In the genomic region with DNA sequence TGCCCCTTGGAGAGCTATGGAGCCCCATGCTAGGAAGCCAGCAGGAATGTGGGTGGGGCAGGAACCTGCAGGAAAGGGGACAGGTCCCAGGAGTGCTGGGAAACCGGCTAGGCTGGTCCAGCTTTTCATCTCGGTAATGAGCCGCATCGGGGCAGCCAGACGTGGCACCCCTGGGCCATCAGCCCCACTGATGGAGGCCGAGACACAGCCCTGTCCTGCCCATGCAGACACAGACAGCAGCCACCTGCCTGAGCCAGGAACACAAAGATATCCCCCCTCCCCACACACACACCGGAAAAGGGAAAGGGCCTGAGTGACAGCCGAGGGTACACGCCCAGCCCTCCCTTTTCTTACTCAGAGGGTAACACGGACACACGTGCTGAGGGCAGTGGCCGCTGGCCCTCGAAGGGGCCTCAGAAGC, we compare ENCODE assay signal across 2 cellular contexts.
TF ChIP-seq lines count a peak whose summit lies in the region.

No MANE protein-coding gene starts in this region.

TF ChIP-seq in K562, 482 proteins besides CTCF, POLR2A, EP300 and RAD21:
- TF ChIP-seq, protein P1, sequence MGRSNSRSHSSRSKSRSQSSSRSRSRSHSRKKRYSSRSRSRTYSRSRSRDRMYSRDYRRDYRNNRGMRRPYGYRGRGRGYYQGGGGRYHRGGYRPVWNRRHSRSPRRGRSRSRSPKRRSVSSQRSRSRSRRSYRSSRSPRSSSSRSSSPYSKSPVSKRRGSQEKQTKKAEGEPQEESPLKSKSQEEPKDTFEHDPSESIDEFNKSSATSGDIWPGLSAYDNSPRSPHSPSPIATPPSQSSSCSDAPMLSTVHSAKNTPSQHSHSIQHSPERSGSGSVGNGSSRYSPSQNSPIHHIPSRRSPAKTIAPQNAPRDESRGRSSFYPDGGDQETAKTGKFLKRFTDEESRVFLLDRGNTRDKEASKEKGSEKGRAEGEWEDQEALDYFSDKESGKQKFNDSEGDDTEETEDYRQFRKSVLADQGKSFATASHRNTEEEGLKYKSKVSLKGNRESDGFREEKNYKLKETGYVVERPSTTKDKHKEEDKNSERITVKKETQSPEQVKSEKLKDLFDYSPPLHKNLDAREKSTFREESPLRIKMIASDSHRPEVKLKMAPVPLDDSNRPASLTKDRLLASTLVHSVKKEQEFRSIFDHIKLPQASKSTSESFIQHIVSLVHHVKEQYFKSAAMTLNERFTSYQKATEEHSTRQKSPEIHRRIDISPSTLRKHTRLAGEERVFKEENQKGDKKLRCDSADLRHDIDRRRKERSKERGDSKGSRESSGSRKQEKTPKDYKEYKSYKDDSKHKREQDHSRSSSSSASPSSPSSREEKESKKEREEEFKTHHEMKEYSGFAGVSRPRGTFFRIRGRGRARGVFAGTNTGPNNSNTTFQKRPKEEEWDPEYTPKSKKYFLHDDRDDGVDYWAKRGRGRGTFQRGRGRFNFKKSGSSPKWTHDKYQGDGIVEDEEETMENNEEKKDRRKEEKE (IDR thresholded peaks at IDR 0.05; ENCODE audit: borderline replicate concordance in 1 of 2, control insufficient read depth in 1 of 2, low read depth in 2 of 2, low read length in 1 of 2) = no peak
- TF ChIP-seq, protein P2, sequence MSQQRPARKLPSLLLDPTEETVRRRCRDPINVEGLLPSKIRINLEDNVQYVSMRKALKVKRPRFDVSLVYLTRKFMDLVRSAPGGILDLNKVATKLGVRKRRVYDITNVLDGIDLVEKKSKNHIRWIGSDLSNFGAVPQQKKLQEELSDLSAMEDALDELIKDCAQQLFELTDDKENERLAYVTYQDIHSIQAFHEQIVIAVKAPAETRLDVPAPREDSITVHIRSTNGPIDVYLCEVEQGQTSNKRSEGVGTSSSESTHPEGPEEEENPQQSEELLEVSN (IDR thresholded peaks at IDR 0.05; ENCODE audit: borderline replicate concordance in 1 of 2, extremely low read depth in 1 of 2, insufficient read depth in 1 of 2, insufficient read length in 1 of 2, low read depth in 1 of 2, low read length in 1 of 2, poor library complexity in 1 of 2, severe bottlenecking in 1 of 2) = no peak
- TF ChIP-seq, protein P3, sequence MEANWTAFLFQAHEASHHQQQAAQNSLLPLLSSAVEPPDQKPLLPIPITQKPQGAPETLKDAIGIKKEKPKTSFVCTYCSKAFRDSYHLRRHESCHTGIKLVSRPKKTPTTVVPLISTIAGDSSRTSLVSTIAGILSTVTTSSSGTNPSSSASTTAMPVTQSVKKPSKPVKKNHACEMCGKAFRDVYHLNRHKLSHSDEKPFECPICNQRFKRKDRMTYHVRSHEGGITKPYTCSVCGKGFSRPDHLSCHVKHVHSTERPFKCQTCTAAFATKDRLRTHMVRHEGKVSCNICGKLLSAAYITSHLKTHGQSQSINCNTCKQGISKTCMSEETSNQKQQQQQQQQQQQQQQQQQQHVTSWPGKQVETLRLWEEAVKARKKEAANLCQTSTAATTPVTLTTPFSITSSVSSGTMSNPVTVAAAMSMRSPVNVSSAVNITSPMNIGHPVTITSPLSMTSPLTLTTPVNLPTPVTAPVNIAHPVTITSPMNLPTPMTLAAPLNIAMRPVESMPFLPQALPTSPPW (CRISPR knock-in tag; IDR thresholded peaks at IDR 0.05) = 0 out of 2 replicates have a peak, but pooled peaks have one; percentile 13
- TF ChIP-seq, protein P4, sequence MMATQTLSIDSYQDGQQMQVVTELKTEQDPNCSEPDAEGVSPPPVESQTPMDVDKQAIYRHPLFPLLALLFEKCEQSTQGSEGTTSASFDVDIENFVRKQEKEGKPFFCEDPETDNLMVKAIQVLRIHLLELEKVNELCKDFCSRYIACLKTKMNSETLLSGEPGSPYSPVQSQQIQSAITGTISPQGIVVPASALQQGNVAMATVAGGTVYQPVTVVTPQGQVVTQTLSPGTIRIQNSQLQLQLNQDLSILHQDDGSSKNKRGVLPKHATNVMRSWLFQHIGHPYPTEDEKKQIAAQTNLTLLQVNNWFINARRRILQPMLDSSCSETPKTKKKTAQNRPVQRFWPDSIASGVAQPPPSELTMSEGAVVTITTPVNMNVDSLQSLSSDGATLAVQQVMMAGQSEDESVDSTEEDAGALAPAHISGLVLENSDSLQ (IDR thresholded peaks at IDR 0.05) = peak; percentile 90

TF ChIP-seq in SK-N-SH, 30 proteins besides CTCF, POLR2A, EP300 and RAD21:
- TF ChIP-seq RXRA (IDR thresholded peaks at IDR 0.05; ENCODE audit: borderline replicate concordance, low read depth) = no peak
